31 cellular contexts compared by ENCODE assay signal in genomic region chr10:60427148-60427547, GRCh38. TPM values are rescaled to one million over a fixed set of nuclear protein-coding genes. Genes with fewer than 3 reads are reported as not detected.
DNase-seq lines count a peak whose midpoint lies in the region; ATAC-seq, FAIRE-seq and TF ChIP-seq lines count a peak whose summit lies in the region.
"Had no signal": no experiment of that assay in that cellular context is flagged by ENCODE, and none has a peak within 500 bp of the region (broad histone marks: within the 10 kb centered on the region; RNA-seq: fewer than 3 reads in every experiment).

No MANE protein-coding gene starts in this region.

- CTCF ChIA-PET in PC-3 (lab: Charles Lee): interaction anchor here (1.6 kb wide), 1 partner anchor 92 kb away, joined by 4 read pairs; no protein-coding TSS in a partner anchor
- CTCF ChIA-PET in HepG2 (lab: Yijun Ruan, JAX; ENCODE audit: low intra/inter-chr PET ratio, low total read pairs): no interaction called here

- no peak for TF ChIP-seq POLR2A in HepG2 (IDR thresholded peaks at IDR 0.05; ENCODE audit: insufficient read depth in 1 of 2, low read depth in 2 of 2, low read length in 2 of 2)

- H2AK5ac ChIP-seq in mesenchymal stem cell (ENCODE audit: low read length, severe bottlenecking): no peak overlapping the region

- no peak overlapping the region for H3K14ac ChIP-seq in mesenchymal stem cell (ENCODE audit: low read length in 2 of 2)

- no peak overlapping the region for H3K23ac ChIP-seq in mesenchymal stem cell (ENCODE audit: low read length in 2 of 2)

- no peak for FAIRE-seq in HepG2 (lab: Jason Lieb, UNC)
- FAIRE-seq: GM19239, H1, pancreas had no signal

- no peaks in the 10 kb centered on the region for H3K79me2 ChIP-seq in ACC112 (ENCODE audit: control insufficient read depth, insufficient read depth, low read length, unreplicated experiment)
- H3K79me2 ChIP-seq in PC-3 (ENCODE audit: low read length): 0 out of 2 replicates have a peak, but pooled peaks cover 5% of the 10 kb centered on the region
- no peaks in the 10 kb centered on the region for H3K79me2 ChIP-seq in HepG2 (ENCODE audit: insufficient read depth, low read length)

- H3K9me2 ChIP-seq in PC-3 (replicated peaks; ENCODE audit: low read length): no peaks in the 10 kb centered on the region

- peak overlapping the region; percentile 83 for H3K27ac ChIP-seq in ACC112 (ENCODE audit: low read depth, low read length)
- peak overlapping the region; percentile 93 for H3K27ac ChIP-seq in PC-3 (ENCODE audit: low read length)
- peak overlapping the region; percentile 85 for H3K27ac ChIP-seq in brain microvascular endothelial cell
- no peak overlapping the region for H3K27ac ChIP-seq in mesenchymal stem cell (ENCODE audit: low read length, poor library complexity, severe bottlenecking)
- no peak overlapping the region for H3K27ac ChIP-seq in colonic mucosa
- H3K27ac ChIP-seq in HepG2 (ENCODE audit: extremely low read length, insufficient read depth, low read length): no peak overlapping the region
- H3K27ac ChIP-seq: esophagus squamous epithelium, lower lobe of right lung, pancreas, upper lobe of right lung, WERI-Rb-1 had no signal

- no peak overlapping the region for H3K4ac ChIP-seq in mesenchymal stem cell (ENCODE audit: low read depth in 1 of 2, low read length in 2 of 2)

- no peaks in the 10 kb centered on the region for H3K36me3 ChIP-seq in ACC112 (ENCODE audit: insufficient read depth, low read length)
- no peaks in the 10 kb centered on the region for H3K36me3 ChIP-seq in PC-3 (ENCODE audit: low read depth, low read length)
- no peaks in the 10 kb centered on the region for H3K36me3 ChIP-seq in brain microvascular endothelial cell (replicated peaks)
- no peaks in the 10 kb centered on the region for H3K36me3 ChIP-seq in mesenchymal stem cell (ENCODE audit: control insufficient read depth in 1 of 2, insufficient read depth in 2 of 2, low read depth in 1 of 2, low read length in 2 of 2)
- H3K36me3 ChIP-seq in colonic mucosa: no peaks in the 10 kb centered on the region
- H3K36me3 ChIP-seq in HepG2 (replicated peaks in 1 of 2; ENCODE audit: control insufficient read depth in 1 of 2, insufficient read depth in 2 of 2, low read length in 2 of 2): no peaks in the 10 kb centered on the region
- H3K36me3 ChIP-seq: esophagus squamous epithelium, gastroesophageal sphincter, lower lobe of right lung, pancreas, upper lobe of right lung, WERI-Rb-1 had no signal

- H2BK120ac ChIP-seq in mesenchymal stem cell (ENCODE audit: low read depth, low read length): no peak overlapping the region

- no peak overlapping the region for H2BK15ac ChIP-seq in mesenchymal stem cell (ENCODE audit: low read depth, poor library complexity, severe bottlenecking)

- no peak for ATAC-seq in PC-3
- ATAC-seq in omental fat pad (ENCODE audit: low FRiP score): no peak
- no peak for ATAC-seq in HepG2
- ATAC-seq: gastroesophageal sphincter, lower lobe of right lung, mucosa of descending colon, Panc1, upper lobe of right lung had no signal

- H3K4me1 ChIP-seq in ACC112 (ENCODE audit: control insufficient read depth, insufficient read depth, low read length, unreplicated experiment) (peaks cover 76% of the 10 kb centered on the region), PC-3 (ENCODE audit: insufficient read depth, low read length) (peaks cover 93% of the 10 kb centered on the region), mesenchymal stem cell (ENCODE audit: control insufficient read depth, insufficient read depth, low read depth, low read length) (peaks cover 1% of the 10 kb centered on the region), colonic mucosa (no peaks in the 10 kb centered on the region), HepG2 (ENCODE audit: insufficient read depth, low read length) (peaks cover 16% of the 10 kb centered on the region)
- H3K4me1 ChIP-seq: lower lobe of right lung had no signal

- H4K91ac ChIP-seq in mesenchymal stem cell (ENCODE audit: low read length): no peak overlapping the region

- H4K20me1 ChIP-seq in PC-3 (ENCODE audit: low read length): no peaks in the 10 kb centered on the region
- no peaks in the 10 kb centered on the region for H4K20me1 ChIP-seq in HepG2 (ENCODE audit: insufficient read depth, low read length)

- H3K18ac ChIP-seq in mesenchymal stem cell (ENCODE audit: low read depth in 1 of 2, low read length in 2 of 2): no peak overlapping the region

- no peak for TF ChIP-seq RAD21 in HepG2 (CRISPR knock-in tag; IDR thresholded peaks at IDR 0.05)

- TF ChIP-seq CTCF in PC-3 (conservative IDR thresholded peaks at IDR 0.05; ENCODE audit: low read depth, low read length) (no peak), brain microvascular endothelial cell (IDR thresholded peaks at IDR 0.05; ENCODE audit: low read depth, low read length, missing control alignments) (no peak), omental fat pad (IDR thresholded peaks at IDR 0.05) (no peak), colonic mucosa (IDR thresholded peaks at IDR 0.05) (no peak), HepG2 (CRISPR knock-in tag; IDR thresholded peaks at IDR 0.05) (no peak)

- in situ Hi-C loops in brain microvascular endothelial cell (cut with HindIII; ENCODE audit: low pct_ligation_motif_present, low sequenced_read_pairs) (loop anchor here (25.0 kb wide), 2 partner anchors 215 to 315 kb away; no protein-coding TSS in a partner anchor), HepG2 (cut with HindIII; ENCODE audit: extremely low pct_ligation_motif_present, low pct_unique_long_range_greater_than_20kb) (no loop called here)

- TF ChIP-seq EP300 in HepG2 (IDR thresholded peaks at IDR 0.05; ENCODE audit: low read depth in 2 of 2, low read length in 2 of 2): no peak
- no peak for TF ChIP-seq EP300 in HepG2 (CRISPR knock-in tag; IDR thresholded peaks at IDR 0.05; ENCODE audit: borderline replicate concordance)

- peak overlapping the region; percentile 53 for H3K4me2 ChIP-seq in PC-3 (ENCODE audit: low read length)
- H3K4me2 ChIP-seq in mesenchymal stem cell (ENCODE audit: low read length, poor library complexity, severe bottlenecking): no peak overlapping the region
- H3K4me2 ChIP-seq in HepG2 (ENCODE audit: low read depth, low read length): no peak overlapping the region

- peaks cover 2% of the 10 kb centered on the region for H3K79me1 ChIP-seq in mesenchymal stem cell (replicated peaks; ENCODE audit: low read length, poor library complexity, severe bottlenecking)

- H3K9me3 ChIP-seq in PC-3 (ENCODE audit: low read length) (no peaks in the 10 kb centered on the region), mesenchymal stem cell (ENCODE audit: control insufficient read depth, low read length) (no peaks in the 10 kb centered on the region), colonic mucosa (no peaks in the 10 kb centered on the region), HepG2 (ENCODE audit: low read length) (no peaks in the 10 kb centered on the region)
- H3K9me3 ChIP-seq: esophagus squamous epithelium, gastroesophageal sphincter, lower lobe of right lung, mucosa of descending colon, pancreas, upper lobe of right lung had no signal

- WGBS in mesenchymal stem cell: no CpG with 5 or more reads among the region's 1 CpG
- 82% methylated on average over 1 of the region's 1 CpG for WGBS in HepG2 (ENCODE audit: low lambda C conversion rate)

- intact Hi-C loops in PC-3 (cut with micrococcal nuclease): loop anchor here (2.0 kb wide), 1 partner anchor 84 kb away; no protein-coding TSS in a partner anchor
- intact Hi-C loops in colonic mucosa (cut with DNase I): no loop called here
- intact Hi-C loops in HepG2 (cut with micrococcal nuclease; ENCODE audit: unreplicated experiment): no loop called here

- H2AFZ ChIP-seq in ACC112 (ENCODE audit: low read length, unreplicated experiment) (peak overlapping the region; percentile 35), PC-3 (ENCODE audit: low read length) (no peak overlapping the region), mesenchymal stem cell (ENCODE audit: low read depth, low read length) (no peak overlapping the region), HepG2 (ENCODE audit: low read length) (no peak overlapping the region)

- peak overlapping the region; percentile 11 for H3K9ac ChIP-seq in PC-3 (ENCODE audit: low read length)
- H3K9ac ChIP-seq in mesenchymal stem cell (ENCODE audit: low read length): peak overlapping the region; percentile 52
- no peak overlapping the region for H3K9ac ChIP-seq in colonic mucosa (ENCODE audit: low read depth in 2 of 2, low read length in 2 of 2)
- H3K9ac ChIP-seq in HepG2 (ENCODE audit: insufficient read depth, low read depth, low read length): no peak overlapping the region

- POLR2A ChIA-PET in PC-3 (lab: Charles Lee; ENCODE audit: unreplicated experiment) (no interaction called here), HepG2 (lab: Yijun Ruan, JAX) (no interaction called here)

- no peak overlapping the region for H2BK12ac ChIP-seq in mesenchymal stem cell (ENCODE audit: low read length in 2 of 2)

- DNase-seq in PC-3 (no peak), brain microvascular endothelial cell (no peak), mesenchymal stem cell (no peak), omental fat pad (ENCODE audit: low spot score) (no peak), colonic mucosa (no peak), HepG2 (ENCODE audit: low spot score) (no peak), NCI-H2196 treated with DMSO at 0.1 percent for 48 hours (lab: John Stamatoyannopoulos, UW; ENCODE audit: unreplicated experiment) (no peak)
- DNase-seq: activated CD4-positive, alpha-beta T cell treated with anti-CD3 and anti-CD28 coated beads for 48 hours; activated CD8-positive, alpha-beta memory T cell treated with anti-CD3 and anti-CD28 coated beads for 24 hours; activated T-cell treated with anti-CD3 and anti-CD28 coated beads for 4 hours; aorta; CD4-positive, alpha-beta memory T cell; central memory CD4-positive, alpha-beta T cell; esophagus squamous epithelium; lower lobe of right lung; MM.1S; mucosa of descending colon; NCI-H1105 treated with DMSO at 0.1 percent for 48 hours; NCI-H1930; NCI-H526 treated with DMSO at 0.1 percent for 48 hours; pancreas; SHP77 treated with DMSO at 0.1 percent for 48 hours; stimulated activated naive CD4-positive, alpha-beta T cell; T-helper 9 cell; upper lobe of right lung; WERI-Rb-1 had no signal

- no peaks in the 10 kb centered on the region for H3K27me3 ChIP-seq in ACC112 (ENCODE audit: insufficient read depth, low read length)
- no peaks in the 10 kb centered on the region for H3K27me3 ChIP-seq in PC-3 (ENCODE audit: low read length)
- H3K27me3 ChIP-seq in brain microvascular endothelial cell (replicated peaks): no peaks in the 10 kb centered on the region
- no peaks in the 10 kb centered on the region for H3K27me3 ChIP-seq in mesenchymal stem cell (ENCODE audit: control insufficient read depth in 1 of 2, insufficient read depth in 1 of 2, low read length in 2 of 2)
- H3K27me3 ChIP-seq in colonic mucosa: no peaks in the 10 kb centered on the region
- H3K27me3 ChIP-seq in HepG2 (ENCODE audit: control insufficient read depth in 1 of 2, insufficient read depth in 2 of 2, low read length in 2 of 2): no peaks in the 10 kb centered on the region
- H3K27me3 ChIP-seq: esophagus squamous epithelium, gastroesophageal sphincter, pancreas, upper lobe of right lung had no signal

- H4K8ac ChIP-seq in mesenchymal stem cell (ENCODE audit: low read length): no peak overlapping the region

- peaks cover 14% of the 10 kb centered on the region for H3F3A ChIP-seq in PC-3 (ENCODE audit: low read length, unreplicated experiment)

- H3K4me3 ChIP-seq in ACC112 (ENCODE audit: low read depth, low read length): peak overlapping the region; percentile 41; the same call in 1 of the 2 replicates
- no peak overlapping the region for H3K4me3 ChIP-seq in PC-3 (ENCODE audit: low read length)
- H3K4me3 ChIP-seq in brain microvascular endothelial cell (ENCODE audit: low read depth, low read length): no peak overlapping the region
- H3K4me3 ChIP-seq in mesenchymal stem cell (ENCODE audit: insufficient read depth in 1 of 2, low read depth in 1 of 2, low read length in 2 of 2): no peak overlapping the region
- H3K4me3 ChIP-seq in colonic mucosa: no peak overlapping the region
- no peak overlapping the region for H3K4me3 ChIP-seq in HepG2 (replicated peaks in 1 of 3; ENCODE audit: insufficient read depth in 1 of 3, low read depth in 2 of 3, low read length in 3 of 3)
- H3K4me3 ChIP-seq: esophagus squamous epithelium, gastroesophageal sphincter, lower lobe of right lung, mucosa of descending colon, pancreas, upper lobe of right lung had no signal

- H2BK5ac ChIP-seq in mesenchymal stem cell (ENCODE audit: low read depth, low read length, poor library complexity, severe bottlenecking): no peak overlapping the region

- BruUV-seq in PC-3 (replicated peaks; lab: Mats Ljungman, UMichigan): no TSS peak
- no TSS peak for BruUV-seq in HepG2 (replicated peaks; lab: Mats Ljungman, UMichigan)

RNA-seq across cellular contexts. Expression of gene ANK3, which starts 37.5 kb away (rescaled TPM):
- total RNA-seq in PC-3 (2014; rRNA removed): 29.5 and 33.6 TPM in 2 replicates
- 88.0 TPM for polyA plus RNA-seq in mesenchymal stem cell (2013, experiment 1 of 2)
- polyA plus RNA-seq in mesenchymal stem cell (2013, experiment 2 of 2): 80.8 TPM
- total RNA-seq in omental fat pad: 10 to 100 TPM; 10.5 to 22.5 (median 13.3) TPM
- 10 to 100 TPM; 34.6 to 82.8 TPM for total RNA-seq in colonic mucosa
- total RNA-seq in HepG2 (2016; rRNA removed; fragmentation: Illumina TruSeq; extraction: Trizol): not detected in 2 replicates
- not detected in 2 replicates for total RNA-seq in HepG2 (2016; cell fraction: cytosol; rRNA removed; fragmentation: Illumina TruSeq; extraction: Trizol; ENCODE audit: low read depth)
- total RNA-seq in HepG2 (2016; cell fraction: insoluble cytoplasmic fraction; rRNA removed; fragmentation: Illumina TruSeq; extraction: Trizol): 0.39 TPM in 1 of 2 replicates, not detected in the other
- total RNA-seq in HepG2 (2016; cell fraction: membrane; rRNA removed; fragmentation: Illumina TruSeq; extraction: Trizol): not detected in 2 replicates
- total RNA-seq in HepG2 (2016; cell fraction: nucleus; rRNA removed; fragmentation: Illumina TruSeq; extraction: Trizol): not detected in 2 replicates
- not detected in 2 replicates for polyA plus RNA-seq in HepG2 (2011; rRNA removed)
- polyA plus RNA-seq in HepG2 (2011; cell fraction: cytosol; rRNA removed): not detected in 2 replicates
- not detected in 2 replicates for polyA plus RNA-seq in HepG2 (2011; cell fraction: nucleus; rRNA removed)
- not detected in 2 replicates for polyA plus RNA-seq in HepG2 (2012)
- not detected in 2 replicates for polyA plus RNA-seq in HepG2 (2016; cell fraction: cytosol; fragmentation: Illumina TruSeq; extraction: Trizol; ENCODE audit: low read depth)
- polyA plus RNA-seq in HepG2 (2016; cell fraction: insoluble cytoplasmic fraction; fragmentation: Illumina TruSeq; extraction: Trizol; ENCODE audit: low read depth): not detected in 2 replicates
- not detected in 2 replicates for polyA plus RNA-seq in HepG2 (2016; cell fraction: membrane; fragmentation: Illumina TruSeq; extraction: Trizol; ENCODE audit: low read depth)
- not detected in 2 replicates for polyA plus RNA-seq in HepG2 (2016; cell fraction: nucleus; fragmentation: Illumina TruSeq; extraction: Trizol; ENCODE audit: insufficient read depth, low read depth)
- 10.7 TPM in 1 of 2 replicates, not detected in the other for polyA minus RNA-seq in HepG2 (2011; rRNA and poly(A)+ RNA removed; ENCODE audit: low replicate concordance)
- polyA minus RNA-seq in HepG2 (2011; cell fraction: cytosol; rRNA and poly(A)+ RNA removed): not detected in 2 replicates
- not detected in 2 replicates for polyA minus RNA-seq in HepG2 (2011; cell fraction: nucleus; rRNA and poly(A)+ RNA removed)

Comparison
In these comparisons a context has a peak if more than half of its experiments do, and no peak if none do; other contexts are left out.
1. H3K27ac ChIP-seq: peak in ACC112 (single experiment), PC-3 (single experiment) and brain microvascular endothelial cell (single experiment); none in mesenchymal stem cell (single experiment), colonic mucosa (single experiment) and HepG2 (single experiment).
2. H3K9ac ChIP-seq: peak in PC-3 (single experiment) and mesenchymal stem cell (single experiment); none in colonic mucosa (0 of 2) and HepG2 (single experiment).
3. RNA of gene ANK3, which starts 37.5 kb away (total RNA-seq): 34.6 to 82.8 TPM in colonic mucosa, 29.5 to 33.6 TPM in PC-3 and 10.5 to 22.5 TPM in omental fat pad; 0.39 TPM in HepG2; every median in the first group is over 4 times any median in the second.